ENCODE assay signal across 1 cellular context in genomic region chr14:22333408-22334274, GRCh38.
TF ChIP-seq lines count a peak whose summit lies in the region.

No MANE protein-coding gene starts in this region.

TF ChIP-seq in HEK293, 187 proteins besides CTCF, POLR2A, EP300 and RAD21 (continued from another document and continues in another):
- TF ChIP-seq TSHZ1 (tag by site-specific recombination; IDR thresholded peaks at IDR 0.05; ENCODE audit: borderline replicate concordance) (peak; percentile 91), SP3 (tag by site-specific recombination; IDR thresholded peaks at IDR 0.05) (no peak), KLF16 (tag by site-specific recombination; IDR thresholded peaks at IDR 0.05) (no peak), ZNF133 (tag by site-specific recombination; IDR thresholded peaks at IDR 0.05) (no peak), ZNF777 (tag by site-specific recombination; IDR thresholded peaks at IDR 0.05; ENCODE audit: borderline replicate concordance) (no peak), GLIS1 (tag by site-specific recombination; IDR thresholded peaks at IDR 0.05) (peak; percentile 70), ZNF837 (tag by site-specific recombination; IDR thresholded peaks at IDR 0.05) (no peak), ZBTB8A (tag by site-specific recombination; IDR thresholded peaks at IDR 0.05) (no peak), ZNF280C (tag by site-specific recombination; IDR thresholded peaks at IDR 0.05) (no peak), KLF10 (tag by site-specific recombination; IDR thresholded peaks at IDR 0.05) (0 out of 2 replicates have a peak, but pooled peaks have one; percentile 42), ZBTB1 (tag by site-specific recombination; IDR thresholded peaks at IDR 0.05) (no peak), ZNF48 (tag by site-specific recombination; IDR thresholded peaks at IDR 0.05) (no peak), ZNF621 (tag by site-specific recombination; IDR thresholded peaks at IDR 0.05) (no peak), ZFP41 (tag by site-specific recombination; IDR thresholded peaks at IDR 0.05; ENCODE audit: borderline replicate concordance) (no peak), ZNF624 (tag by site-specific recombination; IDR thresholded peaks at IDR 0.05) (no peak), PRDM6 (tag by site-specific recombination; IDR thresholded peaks at IDR 0.05) (peak; percentile 75), ZNF776 (tag by site-specific recombination; IDR thresholded peaks at IDR 0.05; ENCODE audit: borderline replicate concordance) (no peak), ZNF660 (tag by site-specific recombination; IDR thresholded peaks at IDR 0.05) (peak; percentile 76; the same call in 1 of the 2 replicates), ZNF114 (tag by site-specific recombination; IDR thresholded peaks at IDR 0.05) (no peak), ZNF513 (tag by site-specific recombination; IDR thresholded peaks at IDR 0.05) (no peak), SETDB1 (IDR thresholded peaks at IDR 0.05; ENCODE audit: insufficient read length, low read length) (no peak), ZIC2 (tag by site-specific recombination; IDR thresholded peaks at IDR 0.05) (peak; percentile 48), ZNF791 (tag by site-specific recombination; IDR thresholded peaks at IDR 0.05) (no peak), ZXDB (tag by site-specific recombination; IDR thresholded peaks at IDR 0.05) (0 out of 2 replicates have a peak, but pooled peaks have one; percentile 19), PATZ1 (tag by site-specific recombination; IDR thresholded peaks at IDR 0.05) (no peak), ZNF140 (tag by site-specific recombination; IDR thresholded peaks at IDR 0.05) (no peak), ZNF362 (tag by site-specific recombination; IDR thresholded peaks at IDR 0.05) (no peak), ZNF707 (tag by site-specific recombination; IDR thresholded peaks at IDR 0.05) (no peak), PRDM4 (tag by site-specific recombination; IDR thresholded peaks at IDR 0.05) (no peak), ZFP69B (tag by site-specific recombination; IDR thresholded peaks at IDR 0.05) (peak; percentile 37; the same call in 1 of the 2 replicates), ZBTB6 (tag by site-specific recombination; IDR thresholded peaks at IDR 0.05) (no peak), ZNF404 (tag by site-specific recombination; IDR thresholded peaks at IDR 0.05) (no peak), ZNF645 (tag by site-specific recombination; IDR thresholded peaks at IDR 0.05) (no peak), REST (tag by site-specific recombination; IDR thresholded peaks at IDR 0.05) (no peak), KLF17 (tag by site-specific recombination; IDR thresholded peaks at IDR 0.05) (peak; percentile 86), ZNF76 (tag by site-specific recombination; IDR thresholded peaks at IDR 0.05; ENCODE audit: borderline replicate concordance, low read depth) (no peak)
